26 cellular contexts compared by ENCODE assay signal in the genomic region with DNA sequence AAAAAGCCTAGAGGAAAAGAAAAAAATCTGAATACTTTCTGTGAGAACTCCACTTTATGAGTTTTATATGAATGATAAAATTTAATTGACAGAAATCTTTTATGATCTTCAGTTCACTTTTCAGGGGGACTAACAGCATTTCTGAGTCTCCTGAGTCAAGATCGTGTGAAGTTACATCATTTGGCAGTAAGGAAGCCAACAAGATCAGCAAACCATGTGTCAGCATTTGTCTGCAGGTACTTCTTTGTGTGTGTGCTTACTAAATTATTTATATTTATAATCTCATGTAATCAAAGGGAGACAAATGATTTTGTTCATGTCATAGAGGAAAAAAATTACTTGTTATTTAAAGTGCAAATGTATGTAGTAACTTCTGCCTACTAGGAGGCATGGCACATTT.
"Had no signal": no experiment of that assay in that cellular context is flagged by ENCODE, and none has a peak within 500 bp of the region (broad histone marks: within the 10 kb centered on the region; RNA-seq: fewer than 3 reads in every experiment).

No MANE protein-coding gene starts in this region.

- ATAC-seq: T-helper 17 cell had no signal

- H3K4me2 ChIP-seq: SK-N-SH had no signal

- H3K27ac ChIP-seq: HL-60, Peyer's patch, SJSA1 had no signal

- H3K9me2 ChIP-seq: SK-N-SH had no signal

- H3K4me3 ChIP-seq: Peyer's patch, SJSA1 had no signal

- DNase-seq: Karpas-422, KG1, MM.1S, NCI-H1092 treated with DMSO at 0.1 percent for 48 hours, NCI-H1436, NCI-H187, NCI-H2029, NCI-H2081 treated with DMSO at 0.1 percent for 48 hours, NCI-H2171, NCI-H226, NCI-H446, NCI-H510A, NCI-H524 treated with DMSO at 0.1 percent for 48 hours, NCI-H69, NCI-H774, PC-3, Peyer's patch, Right ventricle myocardium superior, RPMI8226, SIG-M5, SK-N-SH, T-helper 1 cell, T-helper 17 cell had no signal

- H3K36me3 ChIP-seq: Peyer's patch, SJSA1 had no signal

- FAIRE-seq: HTR-8/SVneo had no signal

- H3K27me3 ChIP-seq: Peyer's patch, SJSA1 had no signal

- H3K4me1 ChIP-seq: Peyer's patch, SJSA1 had no signal

- H3K9ac ChIP-seq: SK-N-SH had no signal

- H3K9me3 ChIP-seq: Peyer's patch, SJSA1 had no signal
